ENCODE assay signal across 1 cellular context in genomic region chr11:46387919-46388618, GRCh38.
TF ChIP-seq lines count a peak whose summit lies in the region.

No MANE protein-coding gene starts in this region.

TF ChIP-seq in IMR-90, 13 proteins besides CTCF, POLR2A, EP300 and RAD21 (continued from another document):
- TF ChIP-seq MAFK (IDR thresholded peaks at IDR 0.05; ENCODE audit: low read depth, low read length) (no peak), NFE2L2 (IDR thresholded peaks at IDR 0.05; ENCODE audit: low read depth, low read length) (no peak)
